Comparison of ENCODE assay signal across 8 cellular contexts in the genomic region with DNA sequence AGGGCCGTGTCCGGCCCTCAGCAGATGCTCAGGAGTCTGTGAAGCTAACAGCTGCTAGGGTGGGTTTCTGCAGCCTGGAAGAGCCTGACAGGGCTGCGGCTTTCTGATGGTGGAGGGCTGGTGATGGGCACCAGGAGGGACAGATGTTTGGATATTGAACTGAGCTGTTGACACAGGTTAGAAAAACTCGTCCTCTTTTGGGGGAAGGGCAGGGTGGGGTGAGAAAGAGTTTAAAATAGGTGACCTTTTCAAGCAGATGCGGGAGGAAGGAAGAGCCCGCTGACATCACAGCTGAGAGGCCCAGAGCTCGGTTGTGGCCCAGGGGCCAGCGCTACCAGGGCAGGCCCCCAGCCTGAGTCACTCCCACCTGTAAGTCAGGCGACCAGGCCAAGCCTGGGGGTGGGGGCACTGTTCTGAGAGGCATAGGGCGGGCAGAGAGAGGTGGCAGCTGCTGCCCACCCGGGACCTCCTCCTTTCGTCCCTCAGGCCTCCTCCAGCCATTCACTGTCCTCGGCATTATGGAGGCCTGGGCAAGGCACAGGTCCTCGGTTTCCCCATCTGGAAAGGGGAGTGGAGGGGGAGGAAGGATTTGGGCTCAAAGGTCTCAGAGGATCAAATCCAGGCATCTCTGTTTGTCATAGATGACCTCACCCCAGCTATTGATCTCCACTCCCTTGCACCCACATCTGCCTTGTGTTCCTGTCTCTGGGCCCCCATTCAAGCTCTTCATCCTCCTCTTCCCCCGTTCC. TPM values are rescaled to one million over a fixed set of nuclear protein-coding genes. Genes with fewer than 3 reads are reported as not detected.
DNase-seq lines count a peak whose midpoint lies in the region; ATAC-seq, FAIRE-seq and TF ChIP-seq lines count a peak whose summit lies in the region.

No MANE protein-coding gene starts in this region.

- no peak overlapping the region for H3K4me3 Mint-ChIP-seq in GM23338

- H3K27ac ChIP-seq in GM23338 (ENCODE audit: low read depth) (no peak overlapping the region), mesodermal cell (ENCODE audit: low read depth, low read length, severe bottlenecking) (peak overlapping the region; percentile 0), stomach (peak overlapping the region in 1 of 5 donors; percentile 0)

- H3K79me2 ChIP-seq in GM23338 (replicated peaks; ENCODE audit: insufficient read depth) = no peaks in the 10 kb centered on the region

- no peak overlapping the region for H3K27ac Mint-ChIP-seq in GM23338

- no peak for FAIRE-seq in GM12891 (lab: Jason Lieb, UNC)

- no peak overlapping the region for H3K4me2 ChIP-seq in GM23338

- no peaks in the 10 kb centered on the region; the same call in 2 of the 3 replicates for H3K36me3 Mint-ChIP-seq in GM23338 (ENCODE audit: low read depth)

- peaks cover 42% of the 10 kb centered on the region for H3K4me1 ChIP-seq in GM23338 (ENCODE audit: insufficient read depth)
- H3K4me1 ChIP-seq in mesodermal cell (ENCODE audit: control insufficient read depth, insufficient read depth, low read length, poor library complexity, severe bottlenecking) = peaks cover 44% of the 10 kb centered on the region
- peaks cover 0 to 9% (median 3%) of the 10 kb centered on the region in 4 donors for H3K4me1 ChIP-seq in stomach

- no peak for TF ChIP-seq CTCF in GM23338 (conservative IDR thresholded peaks at IDR 0.05; ENCODE audit: low read depth in 2 of 2)
- no peak for TF ChIP-seq CTCF in stomach (IDR thresholded peaks at IDR 0.05)

- H3K4me1 Mint-ChIP-seq in GM23338 = peaks cover 48% of the 10 kb centered on the region

- H3K27me3 ChIP-seq in GM23338 (ENCODE audit: insufficient read depth) (no peaks in the 10 kb centered on the region), stomach (no peaks in the 10 kb centered on the region)

- intact Hi-C loops in stomach (cut with DNase I; ENCODE audit: low total_unique reads) = no loop called here

- H3F3A ChIP-seq in GM23338 (replicated peaks; ENCODE audit: low read depth) = peaks cover 9% of the 10 kb centered on the region

- H3K9me2 ChIP-seq in GM23338 (ENCODE audit: insufficient read depth) = 0 out of 2 replicates have a peak, but pooled peaks cover 5% of the 10 kb centered on the region

- H3K9me3 ChIP-seq in mesodermal cell (ENCODE audit: control insufficient read depth, low read length) = no peaks in the 10 kb centered on the region
- no peaks in the 10 kb centered on the region for H3K9me3 ChIP-seq in stomach

- TF ChIP-seq EP300 in stomach (IDR thresholded peaks at IDR 0.05) = no peak

- peak overlapping the region; percentile 76; the same call in 1 of the 2 replicates for H2AFZ ChIP-seq in GM23338

- no peaks in the 10 kb centered on the region for H3K36me3 ChIP-seq in GM23338 (ENCODE audit: insufficient read depth)
- H3K36me3 ChIP-seq in mesodermal cell (ENCODE audit: control insufficient read depth, insufficient read depth, low read length) = no peaks in the 10 kb centered on the region
- H3K36me3 ChIP-seq in stomach = no peaks in the 10 kb centered on the region

- H3K27me3 Mint-ChIP-seq in GM23338 (ENCODE audit: insufficient read depth, low read depth, poor library complexity) = peaks cover 11% of the 10 kb centered on the region

- no peak for TF ChIP-seq POLR2A in stomach (IDR thresholded peaks at IDR 0.05)
- TF ChIP-seq POLR2A in GM12891 (IDR thresholded peaks at IDR 0.05; ENCODE audit: low read depth, low read length) = no peak

- no peaks in the 10 kb centered on the region for H4K20me1 ChIP-seq in GM23338 (replicated peaks; ENCODE audit: insufficient read depth)

- 79 to 92% methylated on average over 8 to 10 of the region's 15 CpGs for WGBS in mesodermal cell (ENCODE audit: insufficient coverage in 2 of 2), 2 experiments
- 71 to 79% (median 74%) methylated on average over 12 to 15 of the region's 15 CpGs for whole genome bisulfite sequencing in stomach, 5 donors

- DNase-seq in ELF-1 (ENCODE audit: low read depth, low spot score) (peak; percentile 27), GM23338 (ENCODE audit: low spot score) (no peak), stomach (no peak), GM12891 (ENCODE audit: insufficient read length, low spot score) (no peak), HuH-7 (ENCODE audit: low spot score) (no peak)

- H3K9me3 Mint-ChIP-seq in GM23338 = no peaks in the 10 kb centered on the region

- H3K4me3 ChIP-seq in GM23338 (no peak overlapping the region), mesodermal cell (ENCODE audit: extremely low read depth, insufficient read depth, low read length, poor library complexity, severe bottlenecking) (no peak overlapping the region), stomach (no peak overlapping the region)

- ATAC-seq in GM23338 = no peak
- peak; percentile 91 for ATAC-seq in activated CD4-positive, CD25-positive, alpha-beta regulatory T cell treated with anti-CD3 and anti-CD28 coated beads, Interleukin-2, amount 50 U/mL, for 24 hours
- no peak for ATAC-seq in HG03469 (IDR thresholded peaks at IDR 0.05; ENCODE audit: unreplicated experiment)

TF ChIP-seq in GM23338, 12 proteins besides CTCF, POLR2A, EP300 and RAD21:
- TF ChIP-seq EZH2phosphoT487 (IDR thresholded peaks at IDR 0.05; ENCODE audit: unreplicated experiment) (no peak), POLR2AphosphoS5 (IDR thresholded peaks at IDR 0.05; ENCODE audit: low read depth) (no peak), EZH2 (IDR thresholded peaks at IDR 0.05; ENCODE audit: low read depth, unreplicated experiment) (no peak), CREB1 (CRISPR knock-in tag; IDR thresholded peaks at IDR 0.05; ENCODE audit: low read depth) (no peak)
- TF ChIP-seq, protein P1, sequence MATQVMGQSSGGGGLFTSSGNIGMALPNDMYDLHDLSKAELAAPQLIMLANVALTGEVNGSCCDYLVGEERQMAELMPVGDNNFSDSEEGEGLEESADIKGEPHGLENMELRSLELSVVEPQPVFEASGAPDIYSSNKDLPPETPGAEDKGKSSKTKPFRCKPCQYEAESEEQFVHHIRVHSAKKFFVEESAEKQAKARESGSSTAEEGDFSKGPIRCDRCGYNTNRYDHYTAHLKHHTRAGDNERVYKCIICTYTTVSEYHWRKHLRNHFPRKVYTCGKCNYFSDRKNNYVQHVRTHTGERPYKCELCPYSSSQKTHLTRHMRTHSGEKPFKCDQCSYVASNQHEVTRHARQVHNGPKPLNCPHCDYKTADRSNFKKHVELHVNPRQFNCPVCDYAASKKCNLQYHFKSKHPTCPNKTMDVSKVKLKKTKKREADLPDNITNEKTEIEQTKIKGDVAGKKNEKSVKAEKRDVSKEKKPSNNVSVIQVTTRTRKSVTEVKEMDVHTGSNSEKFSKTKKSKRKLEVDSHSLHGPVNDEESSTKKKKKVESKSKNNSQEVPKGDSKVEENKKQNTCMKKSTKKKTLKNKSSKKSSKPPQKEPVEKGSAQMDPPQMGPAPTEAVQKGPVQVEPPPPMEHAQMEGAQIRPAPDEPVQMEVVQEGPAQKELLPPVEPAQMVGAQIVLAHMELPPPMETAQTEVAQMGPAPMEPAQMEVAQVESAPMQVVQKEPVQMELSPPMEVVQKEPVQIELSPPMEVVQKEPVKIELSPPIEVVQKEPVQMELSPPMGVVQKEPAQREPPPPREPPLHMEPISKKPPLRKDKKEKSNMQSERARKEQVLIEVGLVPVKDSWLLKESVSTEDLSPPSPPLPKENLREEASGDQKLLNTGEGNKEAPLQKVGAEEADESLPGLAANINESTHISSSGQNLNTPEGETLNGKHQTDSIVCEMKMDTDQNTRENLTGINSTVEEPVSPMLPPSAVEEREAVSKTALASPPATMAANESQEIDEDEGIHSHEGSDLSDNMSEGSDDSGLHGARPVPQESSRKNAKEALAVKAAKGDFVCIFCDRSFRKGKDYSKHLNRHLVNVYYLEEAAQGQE (IDR thresholded peaks at IDR 0.05; ENCODE audit: unreplicated experiment) = no peak

TF ChIP-seq in GM12891, 5 proteins besides CTCF, POLR2A, EP300 and RAD21:
- no peak for TF ChIP-seq POLR2AphosphoS5 (IDR thresholded peaks at IDR 0.05; ENCODE audit: low read depth, low read length)
- TF ChIP-seq POU2F2 (IDR thresholded peaks at IDR 0.05; ENCODE audit: low read depth, low read length) = no peak; the same call in 1 of the 2 replicates
- TF ChIP-seq PAX5 (IDR thresholded peaks at IDR 0.05; ENCODE audit: insufficient read depth, low read length, severe bottlenecking) = no peak
- TF ChIP-seq TAF1 (IDR thresholded peaks at IDR 0.05; ENCODE audit: low read depth, low read length) = no peak
- TF ChIP-seq SPI1 (IDR thresholded peaks at IDR 0.05; ENCODE audit: low read depth, low read length) = no peak

RNA-seq across cellular contexts. Expression of gene ID3, which starts 32.3 kb away (rescaled TPM):
- total RNA-seq in GM23338 (2014; rRNA removed; shearing (Covaris generic)) = 153 and 164 TPM in 2 replicates
- polyA plus RNA-seq in GM23338 (2016; fragmentation: Nextera tagmentation; extraction: Ambion mirVana) (330 and 345 TPM in 2 replicates), stomach (100 to 1,000 TPM in 2 of 3 donors, 10 to 100 TPM in 1; 79.4 to 226 (median 139) TPM)
- 1,122 TPM for polyA plus RNA-seq in mesodermal cell (2013, experiment 1 of 2)
- 943 TPM for polyA plus RNA-seq in mesodermal cell (2013, experiment 2 of 2)
- 1,000 to 10,000 TPM in 1 of 5 donors, 100 to 1,000 TPM in 3, 10 to 100 TPM in 1; 90.6 to 1,101 (median 120) TPM for total RNA-seq in stomach
- polyA plus RNA-seq in GM12891 (2012; ENCODE audit: low read depth, missing spikeins) = 67.3 TPM

Comparison
In these comparisons a context has a peak if more than half of its experiments do, and no peak if none do; other contexts are left out.
1. ATAC-seq: peak in activated CD4-positive, CD25-positive, alpha-beta regulatory T cell treated with anti-CD3 and anti-CD28 coated beads, Interleukin-2, amount 50 U/mL, for 24 hours (2 of 2); none in GM23338 (single experiment) and HG03469 (single experiment).